12 cellular contexts compared by ENCODE assay signal in genomic region chr1:179447489-179447888, GRCh38.
A peak's percentile ranks its signal among the peaks of the same experiment; 100 is the strongest.
DNase-seq lines count a peak whose midpoint lies in the region; ATAC-seq and TF ChIP-seq lines count a peak whose summit lies in the region.
"Had no signal": no experiment of that assay in that cellular context is flagged by ENCODE, and none has a peak within 500 bp of the region (broad histone marks: within the 10 kb centered on the region; RNA-seq: fewer than 3 reads in every experiment).

No MANE protein-coding gene starts in this region.

- H2AFZ ChIP-seq in OCI-LY1 (ENCODE audit: low read length): no peak overlapping the region

- peak; percentile 26 for TF ChIP-seq CTCF in AG10803 (conservative IDR thresholded peaks at IDR 0.05; ENCODE audit: low read length)
- 0 out of 2 replicates have a peak, but pooled peaks have one; percentile 33 for TF ChIP-seq CTCF in GM12875 (IDR thresholded peaks at IDR 0.05; ENCODE audit: borderline replicate concordance, insufficient read depth, low read depth, low read length)
- TF ChIP-seq CTCF in OCI-LY1 (IDR thresholded peaks at IDR 0.05; ENCODE audit: low read length): peak; percentile 54; the same call in 1 of the 2 replicates
- peak; percentile 29 for TF ChIP-seq CTCF in fibroblast of pulmonary artery (IDR thresholded peaks at IDR 0.05; ENCODE audit: low read length, missing control alignments)
- no peak for TF ChIP-seq CTCF in CD14-positive monocyte (IDR thresholded peaks at IDR 0.05)

- DNase-seq in AG10803 (ENCODE audit: low read depth) (peak; percentile 9), fibroblast of pulmonary artery (ENCODE audit: low read depth) (peak; percentile 8), CD14-positive monocyte (ENCODE audit: low spot score) (no peak)
- DNase-seq in stimulated activated effector memory CD8-positive, alpha-beta T cell treated with anti-CD3 and anti-CD28 coated beads, Interleukin-12 subunit alpha, Interleukin-12 subunit beta, amount 100 ng/mL, for 72 hours (ENCODE audit: low spot score in 2 of 2): no peak
- DNase-seq: activated naive CD8-positive, alpha-beta T cell treated with anti-CD3 and anti-CD28 coated beads, Interleukin-2, amount 10 ng/mL, durations not matched to agents 7 days and 5 days; left ventricle myocardium superior; SHP77; stimulated activated CD4-positive, alpha-beta T cell treated with anti-CD3 and anti-CD28 coated beads, Interleukin-1b, Interleukin-23, amount 100 ng/mL, for 48 hours had no signal

- no peaks in the 10 kb centered on the region for H3K9me2 ChIP-seq in OCI-LY1 (ENCODE audit: low read depth, low read length)

- no peak overlapping the region for H3K27ac Mint-ChIP-seq in stimulated activated effector memory CD8-positive, alpha-beta T cell treated with anti-CD3 and anti-CD28 coated beads, Interleukin-12 subunit alpha, Interleukin-12 subunit beta, amount 100 ng/mL, for 72 hours
- no peak overlapping the region for H3K27ac Mint-ChIP-seq in CD14-positive monocyte
- H3K27ac Mint-ChIP-seq: activated naive CD8-positive, alpha-beta T cell treated with anti-CD3 and anti-CD28 coated beads, Interleukin-2, amount 10 ng/mL, durations not matched to agents 7 days and 5 days had no signal

- peaks cover 0 to 2% (median 0%) of the 10 kb centered on the region in 3 donors for H3K27me3 Mint-ChIP-seq in CD14-positive monocyte (ENCODE audit: low read depth in 3 of 3)

- intact Hi-C loops in CD14-positive monocyte (cut with micrococcal nuclease): no loop called here

- H3K79me2 ChIP-seq in OCI-LY1 (ENCODE audit: insufficient read depth, low read length): no peaks in the 10 kb centered on the region

- H3K4me1 Mint-ChIP-seq in stimulated activated effector memory CD8-positive, alpha-beta T cell treated with anti-CD3 and anti-CD28 coated beads, Interleukin-12 subunit alpha, Interleukin-12 subunit beta, amount 100 ng/mL, for 72 hours: no peaks in the 10 kb centered on the region
- H3K4me1 Mint-ChIP-seq in CD14-positive monocyte: no peaks in the 10 kb centered on the region
- H3K4me1 Mint-ChIP-seq: activated naive CD8-positive, alpha-beta T cell treated with anti-CD3 and anti-CD28 coated beads, Interleukin-2, amount 10 ng/mL, durations not matched to agents 7 days and 5 days had no signal

- no peaks in the 10 kb centered on the region for H3K4me1 ChIP-seq in OCI-LY1 (ENCODE audit: insufficient read depth, low read length, severe bottlenecking)

- no peaks in the 10 kb centered on the region for H3F3A ChIP-seq in OCI-LY1 (ENCODE audit: insufficient read depth, low read length)

- ATAC-seq in stimulated activated effector memory CD8-positive, alpha-beta T cell treated with anti-CD3 and anti-CD28 coated beads, Interleukin-12 subunit alpha, Interleukin-12 subunit beta, amount 100 ng/mL, for 72 hours: no peak
- ATAC-seq in HG03571 (IDR thresholded peaks at IDR 0.05; ENCODE audit: unreplicated experiment) (no peak), GM21526 (IDR thresholded peaks at IDR 0.05; ENCODE audit: low FRiP score, unreplicated experiment) (no peak)
- ATAC-seq: left ventricle myocardium superior had no signal

- H3K27ac ChIP-seq in OCI-LY1 (ENCODE audit: low read depth, low read length, poor library complexity, severe bottlenecking): no peak overlapping the region

- H3K27me3 ChIP-seq in OCI-LY1 (ENCODE audit: insufficient read depth, low read length): no peaks in the 10 kb centered on the region

- no peaks in the 10 kb centered on the region for H4K20me1 ChIP-seq in OCI-LY1 (ENCODE audit: insufficient read depth, low read length)

- H3K36me3 Mint-ChIP-seq in stimulated activated effector memory CD8-positive, alpha-beta T cell treated with anti-CD3 and anti-CD28 coated beads, Interleukin-12 subunit alpha, Interleukin-12 subunit beta, amount 100 ng/mL, for 72 hours: no peaks in the 10 kb centered on the region
- H3K36me3 Mint-ChIP-seq in CD14-positive monocyte: no peaks in the 10 kb centered on the region
- H3K36me3 Mint-ChIP-seq: activated naive CD8-positive, alpha-beta T cell treated with anti-CD3 and anti-CD28 coated beads, Interleukin-2, amount 10 ng/mL, durations not matched to agents 7 days and 5 days had no signal

- H3K9me3 Mint-ChIP-seq in stimulated activated effector memory CD8-positive, alpha-beta T cell treated with anti-CD3 and anti-CD28 coated beads, Interleukin-12 subunit alpha, Interleukin-12 subunit beta, amount 100 ng/mL, for 72 hours: no peaks in the 10 kb centered on the region
- peaks cover 1 to 16% (median 6%) of the 10 kb centered on the region in 7 donors for H3K9me3 Mint-ChIP-seq in CD14-positive monocyte
- H3K9me3 Mint-ChIP-seq: activated naive CD8-positive, alpha-beta T cell treated with anti-CD3 and anti-CD28 coated beads, Interleukin-2, amount 10 ng/mL, durations not matched to agents 7 days and 5 days had no signal

- no peaks in the 10 kb centered on the region for H3K36me3 ChIP-seq in OCI-LY1 (ENCODE audit: insufficient read depth, low read length)

- no peaks in the 10 kb centered on the region for H3K9me3 ChIP-seq in OCI-LY1 (ENCODE audit: low read length)

- no peak overlapping the region for H3K4me3 Mint-ChIP-seq in stimulated activated effector memory CD8-positive, alpha-beta T cell treated with anti-CD3 and anti-CD28 coated beads, Interleukin-12 subunit alpha, Interleukin-12 subunit beta, amount 100 ng/mL, for 72 hours
- no peak overlapping the region for H3K4me3 Mint-ChIP-seq in CD14-positive monocyte
- H3K4me3 Mint-ChIP-seq: activated naive CD8-positive, alpha-beta T cell treated with anti-CD3 and anti-CD28 coated beads, Interleukin-2, amount 10 ng/mL, durations not matched to agents 7 days and 5 days had no signal

- H3K4me3 ChIP-seq in AG10803 (ENCODE audit: low read length) (no peak overlapping the region), GM12875 (ENCODE audit: low read depth, low read length) (no peak overlapping the region), OCI-LY1 (ENCODE audit: low read depth, low read length, poor library complexity, severe bottlenecking) (no peak overlapping the region), fibroblast of pulmonary artery (replicated peaks; ENCODE audit: low read depth, low read length) (no peak overlapping the region)

- H3K9ac ChIP-seq in OCI-LY1 (ENCODE audit: low read length): no peak overlapping the region

- H3K4me2 ChIP-seq in OCI-LY1 (ENCODE audit: low read length): no peak overlapping the region

Comparison
In these comparisons a context has a peak if more than half of its experiments do, and no peak if none do; other contexts are left out.
1. DNase-seq: peak in AG10803 (single experiment) and fibroblast of pulmonary artery (single experiment); none in stimulated activated effector memory CD8-positive, alpha-beta T cell treated with anti-CD3 and anti-CD28 coated beads, Interleukin-12 subunit alpha, Interleukin-12 subunit beta, amount 100 ng/mL, for 72 hours (0 of 2) and CD14-positive monocyte (single experiment).